10 cellular contexts compared by ENCODE assay signal in the genomic region with DNA sequence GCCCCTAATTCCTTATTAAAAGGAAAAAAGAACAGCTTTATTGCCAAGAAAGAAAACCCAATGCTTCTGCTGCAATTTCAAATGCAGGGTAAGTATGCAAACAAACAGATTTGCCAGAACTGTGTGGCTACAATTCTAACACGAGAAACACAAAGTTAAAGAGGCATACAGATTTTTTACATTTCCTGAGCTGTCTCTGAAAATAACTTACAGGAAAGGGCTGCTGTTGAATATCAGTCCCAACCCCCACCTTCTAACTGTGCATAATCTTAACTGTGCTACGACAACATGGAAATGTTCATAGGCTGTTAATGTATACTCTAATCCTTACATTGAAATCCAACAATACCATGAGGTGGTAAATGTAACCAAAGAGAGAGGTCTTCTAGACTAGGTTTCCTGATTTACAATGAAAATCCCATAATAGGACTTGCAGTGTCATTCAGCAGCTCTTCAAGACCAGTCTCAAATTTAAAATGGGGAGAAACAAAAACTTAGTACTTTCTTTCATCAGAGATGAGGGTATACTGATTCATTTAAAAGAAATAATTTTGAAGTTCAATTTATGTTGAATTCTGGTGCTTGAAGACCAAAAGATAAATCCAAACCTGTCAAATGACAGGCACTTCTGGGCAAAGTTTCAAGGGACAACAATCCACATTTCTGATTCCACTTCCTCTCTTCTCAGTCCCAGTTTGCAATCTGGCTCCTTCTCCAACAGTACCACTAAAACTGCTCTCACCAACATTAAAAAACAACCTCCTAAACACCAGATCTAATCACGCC. TPM values are rescaled to one million over a fixed set of nuclear protein-coding genes. Genes with fewer than 3 reads are reported as not detected.
DNase-seq lines count a peak whose midpoint lies in the region; ATAC-seq, FAIRE-seq and TF ChIP-seq lines count a peak whose summit lies in the region.
"Had no signal": no experiment of that assay in that cellular context is flagged by ENCODE, and none has a peak within 500 bp of the region (broad histone marks: within the 10 kb centered on the region; RNA-seq: fewer than 3 reads in every experiment).

No MANE protein-coding gene starts in this region.

- H3K9me3 ChIP-seq in right lobe of liver (no peaks in the 10 kb centered on the region), HepG2 (ENCODE audit: low read length) (no peaks in the 10 kb centered on the region), breast epithelium (no peaks in the 10 kb centered on the region), mesenchymal stem cell (ENCODE audit: control insufficient read depth, low read length) (no peaks in the 10 kb centered on the region)

- 55% methylated on average over 3 of the region's 3 CpGs for WGBS in right lobe of liver (ENCODE audit: insufficient coverage, low coverage, low lambda C conversion rate, missing lambda C conversion rate)
- 92% methylated on average over 3 of the region's 3 CpGs for WGBS in HepG2 (ENCODE audit: low lambda C conversion rate)
- 32% methylated on average over 1 of the region's 3 CpGs for WGBS in mesenchymal stem cell

- no peaks in the 10 kb centered on the region for H3K36me3 ChIP-seq in right lobe of liver
- peaks cover 0 to 2% of the 10 kb centered on the region in 2 experiments; a peak in 1 of 5 replicates for H3K36me3 ChIP-seq in HepG2 (replicated peaks in 1 of 2; ENCODE audit: control insufficient read depth in 1 of 2, insufficient read depth in 2 of 2, low read length in 2 of 2)
- no peaks in the 10 kb centered on the region for H3K36me3 ChIP-seq in breast epithelium
- H3K36me3 ChIP-seq in mesenchymal stem cell (ENCODE audit: control insufficient read depth in 1 of 2, insufficient read depth in 2 of 2, low read depth in 1 of 2, low read length in 2 of 2) = no peaks in the 10 kb centered on the region

- no peak overlapping the region for H3K4me2 ChIP-seq in HepG2 (ENCODE audit: low read depth, low read length)
- no peak overlapping the region for H3K4me2 ChIP-seq in mesenchymal stem cell (ENCODE audit: low read length, poor library complexity, severe bottlenecking)

- H3K79me1 ChIP-seq in mesenchymal stem cell (replicated peaks; ENCODE audit: low read length, poor library complexity, severe bottlenecking) = peaks cover 2% of the 10 kb centered on the region

- H2BK120ac ChIP-seq in mesenchymal stem cell (ENCODE audit: low read depth, low read length) = no peak overlapping the region

- no peak for TF ChIP-seq RAD21 in HepG2 (CRISPR knock-in tag; IDR thresholded peaks at IDR 0.05)

- H2AFZ ChIP-seq in HepG2 (ENCODE audit: low read length) = no peak overlapping the region
- H2AFZ ChIP-seq in mesenchymal stem cell (ENCODE audit: low read depth, low read length) = no peak overlapping the region

- CTCF ChIA-PET in HepG2 (lab: Yijun Ruan, JAX; ENCODE audit: low intra/inter-chr PET ratio, low total read pairs) = no interaction called here

- TF ChIP-seq CTCF in right lobe of liver (IDR thresholded peaks at IDR 0.05) (no peak), HepG2 (CRISPR knock-in tag; IDR thresholded peaks at IDR 0.05) (no peak), breast epithelium (IDR thresholded peaks at IDR 0.05) (no peak)

- no peak overlapping the region for H4K8ac ChIP-seq in mesenchymal stem cell (ENCODE audit: low read length)

- intact Hi-C loops in right lobe of liver (cut with DNase I) (no loop called here), HepG2 (cut with micrococcal nuclease; ENCODE audit: unreplicated experiment) (no loop called here), breast epithelium (cut with DNase I; ENCODE audit: low total_unique reads) (no loop called here)

- ATAC-seq in right lobe of liver = peak in 3 of 4 donors; percentile 42 to 56 (median 47)
- no peak for ATAC-seq in HepG2
- ATAC-seq in GM21737 (IDR thresholded peaks at IDR 0.05; ENCODE audit: unreplicated experiment) = no peak
- ATAC-seq in GM21381 (IDR thresholded peaks at IDR 0.05; ENCODE audit: unreplicated experiment) = no peak
- ATAC-seq: activated CD8-positive, alpha-beta T cell treated with anti-CD3 and anti-CD28 coated beads for 36 hours had no signal

- TF ChIP-seq EP300 in HepG2 (IDR thresholded peaks at IDR 0.05; ENCODE audit: low read depth in 2 of 2, low read length in 2 of 2) (no peak), HepG2 (CRISPR knock-in tag; IDR thresholded peaks at IDR 0.05; ENCODE audit: borderline replicate concordance) (no peak)

- H3K14ac ChIP-seq in mesenchymal stem cell (ENCODE audit: low read length in 2 of 2) = no peak overlapping the region

- no peak overlapping the region for H3K18ac ChIP-seq in mesenchymal stem cell (ENCODE audit: low read depth in 1 of 2, low read length in 2 of 2)

- no peak overlapping the region for H2BK15ac ChIP-seq in mesenchymal stem cell (ENCODE audit: low read depth, poor library complexity, severe bottlenecking)

- H3K9ac ChIP-seq in HepG2 (ENCODE audit: insufficient read depth, low read depth, low read length) = no peak overlapping the region
- H3K9ac ChIP-seq in mesenchymal stem cell (ENCODE audit: low read length) = no peak overlapping the region

- no peak overlapping the region for H3K4ac ChIP-seq in mesenchymal stem cell (ENCODE audit: low read depth in 1 of 2, low read length in 2 of 2)

- no peaks in the 10 kb centered on the region for H3K27me3 ChIP-seq in right lobe of liver
- no peaks in the 10 kb centered on the region for H3K27me3 ChIP-seq in HepG2 (ENCODE audit: control insufficient read depth in 1 of 2, insufficient read depth in 2 of 2, low read length in 2 of 2)
- H3K27me3 ChIP-seq in breast epithelium = no peaks in the 10 kb centered on the region
- no peaks in the 10 kb centered on the region for H3K27me3 ChIP-seq in mesenchymal stem cell (ENCODE audit: control insufficient read depth in 1 of 2, insufficient read depth in 1 of 2, low read length in 2 of 2)

- no peak overlapping the region for H3K4me3 ChIP-seq in right lobe of liver
- H3K4me3 ChIP-seq in HepG2 (replicated peaks in 1 of 3; ENCODE audit: insufficient read depth in 1 of 3, low read depth in 2 of 3, low read length in 3 of 3) = no peak overlapping the region
- H3K4me3 ChIP-seq in breast epithelium = no peak overlapping the region
- H3K4me3 ChIP-seq in mesenchymal stem cell (ENCODE audit: insufficient read depth in 1 of 2, low read depth in 1 of 2, low read length in 2 of 2) = no peak overlapping the region

- H3K4me1 ChIP-seq in right lobe of liver (peaks cover 0 to 10% (median 0%) of the 10 kb centered on the region in 4 donors), HepG2 (ENCODE audit: insufficient read depth, low read length) (0 out of 2 replicates have a peak, but pooled peaks cover 7% of the 10 kb centered on the region), breast epithelium (peaks cover 0 to 6% of the 10 kb centered on the region in 2 donors), mesenchymal stem cell (ENCODE audit: control insufficient read depth, insufficient read depth, low read depth, low read length) (peaks cover 16% of the 10 kb centered on the region)

- FAIRE-seq in HepG2 (lab: Jason Lieb, UNC) = no peak

- no peak for DNase-seq in right lobe of liver
- no peak for DNase-seq in HepG2 (ENCODE audit: low spot score)
- no peak for DNase-seq in breast epithelium (ENCODE audit: low spot score in 2 of 2)
- DNase-seq in mesenchymal stem cell = peak; percentile 26
- no peak for DNase-seq in CD1c-positive myeloid dendritic cell (ENCODE audit: extremely low spot score)
- no peak for DNase-seq in NCI-H146 (lab: John Stamatoyannopoulos, UW)
- DNase-seq: activated CD8-positive, alpha-beta T cell treated with anti-CD3 and anti-CD28 coated beads for 36 hours; NK-92 treated with Interleukin-12 subunit alpha and Interleukin-12 subunit beta, amount 100 ng/mL, for 24 hours had no signal

- H4K91ac ChIP-seq in mesenchymal stem cell (ENCODE audit: low read length) = no peak overlapping the region

- peak overlapping the region in 2 of 3 donors; percentile 15 to 21 for H3K27ac ChIP-seq in right lobe of liver
- no peak overlapping the region for H3K27ac ChIP-seq in HepG2 (ENCODE audit: extremely low read length, insufficient read depth, low read length)
- peak overlapping the region; percentile 39 to 84 for H3K27ac ChIP-seq in breast epithelium
- H3K27ac ChIP-seq in mesenchymal stem cell (ENCODE audit: low read length, poor library complexity, severe bottlenecking) = peak overlapping the region; percentile 12

- no peaks in the 10 kb centered on the region for H3K79me2 ChIP-seq in HepG2 (ENCODE audit: insufficient read depth, low read length)

- POLR2A ChIA-PET in HepG2 (lab: Yijun Ruan, JAX) = no interaction called here

- H3K23ac ChIP-seq in mesenchymal stem cell (ENCODE audit: low read length in 2 of 2) = no peak overlapping the region

- in situ Hi-C loops in HepG2 (cut with HindIII; ENCODE audit: extremely low pct_ligation_motif_present, low pct_unique_long_range_greater_than_20kb) = no loop called here

- no peak overlapping the region for H2BK12ac ChIP-seq in mesenchymal stem cell (ENCODE audit: low read length in 2 of 2)

- no peaks in the 10 kb centered on the region for H4K20me1 ChIP-seq in HepG2 (ENCODE audit: insufficient read depth, low read length)

- TF ChIP-seq POLR2A in right lobe of liver (IDR thresholded peaks at IDR 0.05) = no peak
- TF ChIP-seq POLR2A in HepG2 (IDR thresholded peaks at IDR 0.05; ENCODE audit: insufficient read depth in 1 of 2, low read depth in 2 of 2, low read length in 2 of 2) = no peak
- no peak for TF ChIP-seq POLR2A in breast epithelium (IDR thresholded peaks at IDR 0.05)

- H2BK5ac ChIP-seq in mesenchymal stem cell (ENCODE audit: low read depth, low read length, poor library complexity, severe bottlenecking) = no peak overlapping the region

- peak overlapping the region; percentile 50 for H2AK5ac ChIP-seq in mesenchymal stem cell (ENCODE audit: low read length, severe bottlenecking)

- no TSS peak for BruUV-seq in HepG2 (replicated peaks; lab: Mats Ljungman, UMichigan)

RNA-seq across cellular contexts. Expression of a gene that starts 14.4 kb away (rescaled TPM):
- total RNA-seq in right lobe of liver (1 to 10 TPM; 3.5 to 7.8 (median 5.1) TPM), HepG2 (2016; rRNA removed; fragmentation: Illumina TruSeq; extraction: Trizol) (4.3 and 5.3 TPM in 2 replicates), breast epithelium (10 to 100 TPM in 2 of 3 donors, 1 to 10 TPM in 1; 5.6 to 28.0 (median 13.1) TPM)
- total RNA-seq in HepG2 (2016; cell fraction: cytosol; rRNA removed; fragmentation: Illumina TruSeq; extraction: Trizol; ENCODE audit: low read depth) = 4.7 and 6.1 TPM in 2 replicates
- total RNA-seq in HepG2 (2016; cell fraction: insoluble cytoplasmic fraction; rRNA removed; fragmentation: Illumina TruSeq; extraction: Trizol) = 4.1 and 4.3 TPM in 2 replicates
- total RNA-seq in HepG2 (2016; cell fraction: membrane; rRNA removed; fragmentation: Illumina TruSeq; extraction: Trizol) = 8.4 and 10.4 TPM in 2 replicates
- 5.5 and 6.6 TPM in 2 replicates for total RNA-seq in HepG2 (2016; cell fraction: nucleus; rRNA removed; fragmentation: Illumina TruSeq; extraction: Trizol)
- polyA plus RNA-seq in HepG2 (2011; rRNA removed) = 1.1 and 2.2 TPM in 2 replicates
- polyA plus RNA-seq in HepG2 (2011; cell fraction: cytosol; rRNA removed) = 0.79 and 0.92 TPM in 2 replicates
- polyA plus RNA-seq in HepG2 (2011; cell fraction: nucleus; rRNA removed) = 1.8 and 2.2 TPM in 2 replicates
- 1.1 TPM in 2 replicates for polyA plus RNA-seq in HepG2 (2012)
- polyA plus RNA-seq in HepG2 (2016; cell fraction: cytosol; fragmentation: Illumina TruSeq; extraction: Trizol; ENCODE audit: low read depth) = 0.14 and 0.34 TPM in 2 replicates
- polyA plus RNA-seq in HepG2 (2016; cell fraction: insoluble cytoplasmic fraction; fragmentation: Illumina TruSeq; extraction: Trizol; ENCODE audit: low read depth) = 1.7 and 1.9 TPM in 2 replicates
- 0.33 and 0.40 TPM in 2 replicates for polyA plus RNA-seq in HepG2 (2016; cell fraction: membrane; fragmentation: Illumina TruSeq; extraction: Trizol; ENCODE audit: low read depth)
- polyA plus RNA-seq in HepG2 (2016; cell fraction: nucleus; fragmentation: Illumina TruSeq; extraction: Trizol; ENCODE audit: insufficient read depth, low read depth) = 2.8 and 3.7 TPM in 2 replicates
- 1.9 and 7.0 TPM in 2 replicates for polyA minus RNA-seq in HepG2 (2011; rRNA and poly(A)+ RNA removed; ENCODE audit: low replicate concordance)
- 4.3 and 4.8 TPM in 2 replicates for polyA minus RNA-seq in HepG2 (2011; cell fraction: cytosol; rRNA and poly(A)+ RNA removed)
- 11.8 and 12.5 TPM in 2 replicates for polyA minus RNA-seq in HepG2 (2011; cell fraction: nucleus; rRNA and poly(A)+ RNA removed)
- polyA plus RNA-seq in mesenchymal stem cell (2013, experiment 1 of 2) = 3.5 TPM
- 3.6 TPM for polyA plus RNA-seq in mesenchymal stem cell (2013, experiment 2 of 2)

RNA-seq across cellular contexts. Expression of a gene that starts 14.7 kb away (rescaled TPM):
- total RNA-seq in right lobe of liver (10 to 100 TPM; 23.5 to 34.2 (median 28.9) TPM), HepG2 (2016; rRNA removed; fragmentation: Illumina TruSeq; extraction: Trizol) (29.3 and 35.5 TPM in 2 replicates), breast epithelium (100 to 1,000 TPM in 1 of 3 donors, 10 to 100 TPM in 2; 72.8 to 126 (median 73.8) TPM)
- 7.5 and 8.0 TPM in 2 replicates for total RNA-seq in HepG2 (2016; cell fraction: cytosol; rRNA removed; fragmentation: Illumina TruSeq; extraction: Trizol; ENCODE audit: low read depth)
- total RNA-seq in HepG2 (2016; cell fraction: insoluble cytoplasmic fraction; rRNA removed; fragmentation: Illumina TruSeq; extraction: Trizol) = 32.6 and 33.9 TPM in 2 replicates
- total RNA-seq in HepG2 (2016; cell fraction: membrane; rRNA removed; fragmentation: Illumina TruSeq; extraction: Trizol) = 18.5 and 18.7 TPM in 2 replicates
- 42.1 and 42.8 TPM in 2 replicates for total RNA-seq in HepG2 (2016; cell fraction: nucleus; rRNA removed; fragmentation: Illumina TruSeq; extraction: Trizol)
- polyA plus RNA-seq in HepG2 (2011; rRNA removed) = 37.8 and 51.6 TPM in 2 replicates
- 17.3 and 26.2 TPM in 2 replicates for polyA plus RNA-seq in HepG2 (2011; cell fraction: cytosol; rRNA removed)
- 14.3 and 17.8 TPM in 2 replicates for polyA plus RNA-seq in HepG2 (2011; cell fraction: nucleus; rRNA removed)
- polyA plus RNA-seq in HepG2 (2012) = 20.0 and 33.9 TPM in 2 replicates
- polyA plus RNA-seq in HepG2 (2016; cell fraction: cytosol; fragmentation: Illumina TruSeq; extraction: Trizol; ENCODE audit: low read depth) = 2.8 and 3.1 TPM in 2 replicates
- 23.2 and 28.2 TPM in 2 replicates for polyA plus RNA-seq in HepG2 (2016; cell fraction: insoluble cytoplasmic fraction; fragmentation: Illumina TruSeq; extraction: Trizol; ENCODE audit: low read depth)
- 7.9 and 8.0 TPM in 2 replicates for polyA plus RNA-seq in HepG2 (2016; cell fraction: membrane; fragmentation: Illumina TruSeq; extraction: Trizol; ENCODE audit: low read depth)
- polyA plus RNA-seq in HepG2 (2016; cell fraction: nucleus; fragmentation: Illumina TruSeq; extraction: Trizol; ENCODE audit: insufficient read depth, low read depth) = 32.9 and 35.3 TPM in 2 replicates
- polyA minus RNA-seq in HepG2 (2011; rRNA and poly(A)+ RNA removed; ENCODE audit: low replicate concordance) = 30.9 and 73.5 TPM in 2 replicates
- polyA minus RNA-seq in HepG2 (2011; cell fraction: cytosol; rRNA and poly(A)+ RNA removed) = 18.0 and 25.5 TPM in 2 replicates
- polyA minus RNA-seq in HepG2 (2011; cell fraction: nucleus; rRNA and poly(A)+ RNA removed) = 79.4 and 85.3 TPM in 2 replicates
- polyA plus RNA-seq in mesenchymal stem cell (2013, experiment 1 of 2) = 67.5 TPM
- polyA plus RNA-seq in mesenchymal stem cell (2013, experiment 2 of 2) = 66.4 TPM

Comparison
In these comparisons a context has a peak if more than half of its experiments do, and no peak if none do; other contexts are left out.
1. ATAC-seq: peak in right lobe of liver (3 of 4); none in HepG2 (single experiment), GM21737 (single experiment) and GM21381 (single experiment).